ENCODE assay signal across 8 cellular contexts in genomic region chr2:55431982-55432627, GRCh38. TPM values are rescaled to one million over a fixed set of nuclear protein-coding genes. Genes with fewer than 3 reads are reported as not detected.
DNase-seq lines count a peak whose midpoint lies in the region; ATAC-seq and TF ChIP-seq lines count a peak whose summit lies in the region.

No MANE protein-coding gene starts in this region.

- H3K36me3 ChIP-seq in ovary = no peaks in the 10 kb centered on the region

- 36 to 44% (median 37%) methylated on average over 3 of the region's 3 CpGs for WGBS in ovary, 3 donors

- H3K4me3 ChIP-seq in fibroblast of mammary gland (ENCODE audit: control insufficient read depth, low read depth, low read length) = no peak overlapping the region
- no peak overlapping the region for H3K4me3 ChIP-seq in ovary

- DNase-seq in NCI-H1105 treated with DMSO at 0.1 percent for 48 hours (lab: John Stamatoyannopoulos, UW) = peak; percentile 24
- no peak for DNase-seq in NCI-H1105 (lab: John Stamatoyannopoulos, UW)
- DNase-seq in SK-MEL-5 (ENCODE audit: low read depth, low spot score) = peak; percentile 77
- peak; percentile 66 for DNase-seq in fibroblast of mammary gland (ENCODE audit: low read depth)
- DNase-seq in ovary = no peak
- no peak for DNase-seq in NCI-H128 (lab: John Stamatoyannopoulos, UW; ENCODE audit: unreplicated experiment)

- no peak for TF ChIP-seq POLR2A in ovary (IDR thresholded peaks at IDR 0.05)

- in situ Hi-C loops in SK-MEL-5 (cut with HindIII; ENCODE audit: low pct_unique_long_range_greater_than_20kb, low sequenced_read_pairs) = no loop called here

- TF ChIP-seq CTCF in fibroblast of mammary gland (conservative IDR thresholded peaks at IDR 0.05; ENCODE audit: control insufficient read depth, insufficient read depth, low read depth, low read length) (peak; percentile 77), ovary (IDR thresholded peaks at IDR 0.05) (peak; percentile 31 to 35 (median 34))

- ATAC-seq in HG02610 (IDR thresholded peaks at IDR 0.05; ENCODE audit: unreplicated experiment) (peak; percentile 65), GM21737 (IDR thresholded peaks at IDR 0.05; ENCODE audit: unreplicated experiment) (no peak)

- H3K27ac ChIP-seq in ovary = no peak overlapping the region

- no peaks in the 10 kb centered on the region for H3K9me3 ChIP-seq in ovary

- H3K27me3 ChIP-seq in ovary = no peaks in the 10 kb centered on the region

- no peak for TF ChIP-seq EP300 in ovary (IDR thresholded peaks at IDR 0.05)

- intact Hi-C loops in ovary (cut with DNase I) = no loop called here

- H3K4me1 ChIP-seq in ovary (ENCODE audit: insufficient read depth) = no peaks in the 10 kb centered on the region

RNA-seq across cellular contexts. Expression of gene CCDC88A, which starts 12.4 kb away (rescaled TPM):
- 139 and 161 TPM in 2 replicates for total RNA-seq in SK-MEL-5 (2014; rRNA removed; shearing (Covaris generic))
- 54.8 and 70.9 TPM in 2 replicates for polyA plus RNA-seq in SK-MEL-5 (2015; cell fraction: cytosol; rRNA removed)
- 176 and 213 TPM in 2 replicates for polyA plus RNA-seq in SK-MEL-5 (2015; cell fraction: nucleus; rRNA removed)
- total RNA-seq in ovary = 10 to 100 TPM; 25.0 to 64.4 (median 33.9) TPM
- polyA plus RNA-seq in ovary = 10 to 100 TPM in 1 of 2 donors, 1 to 10 TPM in 1; 9.6 to 23.4 TPM

Comparison
In these comparisons a context has a peak if more than half of its experiments do, and no peak if none do; other contexts are left out.
1. DNase-seq: peak in NCI-H1105 treated with DMSO at 0.1 percent for 48 hours (single experiment), SK-MEL-5 (single experiment) and fibroblast of mammary gland (single experiment); none in NCI-H1105 (single experiment), ovary (0 of 5) and NCI-H128 (single experiment).